8 cellular contexts compared by ENCODE assay signal in genomic region chr7:77247206-77247850, GRCh38. TPM values are rescaled to one million over a fixed set of nuclear protein-coding genes. Genes with fewer than 3 reads are reported as not detected.
DNase-seq lines count a peak whose midpoint lies in the region; ATAC-seq lines count a peak whose summit lies in the region.

No MANE protein-coding gene starts in this region.

- no peaks in the 10 kb centered on the region for H3K9me3 Mint-ChIP-seq in activated CD4-positive, alpha-beta T cell treated with anti-CD3 and anti-CD28 coated beads for 36 hours (ENCODE audit: low read depth)

- H3K27ac Mint-ChIP-seq in activated CD4-positive, alpha-beta T cell treated with anti-CD3 and anti-CD28 coated beads for 36 hours, result no peak overlapping the region

- POLR2A ChIA-PET in activated CD4-positive, alpha-beta T cell treated with anti-CD3 and anti-CD28 coated beads for 36 hours (lab: Charles Lee), result no interaction called here

- peak; percentile 39 for DNase-seq in AG08396 (ENCODE audit: low spot score)
- peak; percentile 59 to 91 for DNase-seq in NCI-H526 (lab: John Stamatoyannopoulos, UW)
- DNase-seq in activated CD4-positive, alpha-beta T cell treated with anti-CD3 and anti-CD28 coated beads for 36 hours, result peak; percentile 94
- peak; percentile 43 for DNase-seq in dedifferentiated amniotic fluid mesenchymal stem cell (ENCODE audit: extremely low spot score)
- peak; percentile 76 to 86 for DNase-seq in lung microvascular endothelial cell (ENCODE audit: low read depth in 2 of 2)
- DNase-seq in stimulated activated CD8-positive, alpha-beta memory T cell treated with anti-CD3 and anti-CD28 coated beads, Interleukin-15, amount 100 ng/mL, for 48 hours (ENCODE audit: low read depth in 2 of 2), result peak; percentile 64 to 68

- H3K27me3 Mint-ChIP-seq in activated CD4-positive, alpha-beta T cell treated with anti-CD3 and anti-CD28 coated beads for 36 hours, result no peaks in the 10 kb centered on the region

- no peak overlapping the region for H3K4me3 Mint-ChIP-seq in activated CD4-positive, alpha-beta T cell treated with anti-CD3 and anti-CD28 coated beads for 36 hours

- ATAC-seq in GM18873 (IDR thresholded peaks at IDR 0.05; ENCODE audit: low FRiP score, unreplicated experiment) (peak; percentile 77), HG03432 (IDR thresholded peaks at IDR 0.05; ENCODE audit: unreplicated experiment) (peak; percentile 73)
- ATAC-seq in activated CD4-positive, alpha-beta T cell treated with anti-CD3 and anti-CD28 coated beads for 36 hours, result peak; percentile 95

- no peaks in the 10 kb centered on the region for H3K4me1 Mint-ChIP-seq in activated CD4-positive, alpha-beta T cell treated with anti-CD3 and anti-CD28 coated beads for 36 hours

- H3K36me3 Mint-ChIP-seq in activated CD4-positive, alpha-beta T cell treated with anti-CD3 and anti-CD28 coated beads for 36 hours (ENCODE audit: low read depth), result no peaks in the 10 kb centered on the region

- CTCF ChIA-PET in activated CD4-positive, alpha-beta T cell treated with anti-CD3 and anti-CD28 coated beads for 36 hours (lab: Charles Lee), result interaction anchor here (0.6 to 3.0 kb wide), 38 partner anchors 9 to 404 kb away, joined by 3 to 26 read pairs (median 4); partner anchors contain the start of gene CCDC146

- intact Hi-C loops in activated CD4-positive, alpha-beta T cell treated with anti-CD3 and anti-CD28 coated beads for 36 hours (cut with DNase I, micrococcal nuclease), result loop anchor here (1.0 to 5.0 kb wide), 4 partner anchors 83 to 125 kb away; partner anchors contain the start of gene CCDC146 (in 1 of the 2)

RNA-seq across cellular contexts. Expression of gene FGL2, which starts 47.7 kb away (rescaled TPM):
- total RNA-seq in activated CD4-positive, alpha-beta T cell treated with anti-CD3 and anti-CD28 coated beads for 36 hours, result under 1 TPM; 0.16 TPM
- total RNA-seq in lung microvascular endothelial cell, result under 0.01 and 0.20 TPM in 2 replicates

Comparison
In these comparisons a context has a peak if more than half of its experiments do, and no peak if none do; other contexts are left out.
1. Peak in every context shown above with its lines: DNase-seq and ATAC-seq.
2. DNase-seq: peak in every context shown above with its lines; median percentile 94 in activated CD4-positive, alpha-beta T cell treated with anti-CD3 and anti-CD28 coated beads for 36 hours; 81 in lung microvascular endothelial cell; 75 in NCI-H526; 66 in stimulated activated CD8-positive, alpha-beta memory T cell treated with anti-CD3 and anti-CD28 coated beads, Interleukin-15, amount 100 ng/mL, for 48 hours; 43 in dedifferentiated amniotic fluid mesenchymal stem cell; 39 in AG08396.